In genomic region chr2:27249891-27250651, GRCh38 we compare ENCODE assay signal across 2 cellular contexts.
TF ChIP-seq lines count a peak whose summit lies in the region.

No MANE protein-coding gene starts in this region.

TF ChIP-seq in HEK293T, 16 proteins besides CTCF, POLR2A, EP300 and RAD21:
- TF ChIP-seq TARDBP (IDR thresholded peaks at IDR 0.05) (no peak), ARNT (IDR thresholded peaks at IDR 0.05) (no peak), L3MBTL2 (conservative IDR thresholded peaks at IDR 0.05) (peak; percentile 67)

TF ChIP-seq in SK-N-SH, 30 proteins besides CTCF, POLR2A, EP300 and RAD21:
- TF ChIP-seq TCF12 (IDR thresholded peaks at IDR 0.05) (no peak), SMC3 (IDR thresholded peaks at IDR 0.05; ENCODE audit: low read depth, low read length) (peak; percentile 58), ELF1 (IDR thresholded peaks at IDR 0.05) (no peak), GABPA (IDR thresholded peaks at IDR 0.05; ENCODE audit: low read depth) (no peak), TAF1 (IDR thresholded peaks at IDR 0.05; ENCODE audit: borderline replicate concordance, low read depth, low read length) (no peak)
TF ChIP-seq in SK-N-SH: peak in this region for 1.
